In genomic region chr1:182186757-182187146, GRCh38 we compare ENCODE assay signal across 22 cellular contexts.
A peak's percentile ranks its signal among the peaks of the same experiment; 100 is the strongest.
DNase-seq lines count a peak whose midpoint lies in the region; ATAC-seq and TF ChIP-seq lines count a peak whose summit lies in the region.
"Had no signal": no experiment of that assay in that cellular context is flagged by ENCODE, and none has a peak within 500 bp of the region (broad histone marks: within the 10 kb centered on the region; RNA-seq: fewer than 3 reads in every experiment).

No MANE protein-coding gene starts in this region.

- no peaks in the 10 kb centered on the region for H3K4me1 Mint-ChIP-seq in stimulated activated naive CD8-positive, alpha-beta T cell treated with anti-CD3 and anti-CD28 coated beads, Interleukin-15, amount 100 ng/mL, for 72 hours
- peaks cover 27% of the 10 kb centered on the region for H3K4me1 Mint-ChIP-seq in neural crest cell
- H3K4me1 Mint-ChIP-seq: activated naive CD8-positive, alpha-beta T cell treated with anti-CD3 and anti-CD28 coated beads for 36 hours; stimulated activated memory B cell treated with anti-CD40 and anti-IgM and Interleukin-4, amounts not matched to agents 10 μg/mL and 1 μg/mL and 100 μg/mL, for 72 hours; T-cell had no signal

- no peak for TF ChIP-seq CTCF in neural crest cell (conservative IDR thresholded peaks at IDR 0.05)

- H3K4me3 Mint-ChIP-seq in stimulated activated naive CD8-positive, alpha-beta T cell treated with anti-CD3 and anti-CD28 coated beads, Interleukin-15, amount 100 ng/mL, for 72 hours: no peak overlapping the region
- no peak overlapping the region for H3K4me3 Mint-ChIP-seq in neural crest cell
- H3K4me3 Mint-ChIP-seq: activated CD8-positive, alpha-beta T cell treated with anti-CD3 and anti-CD28 coated beads for 36 hours; activated naive CD8-positive, alpha-beta T cell treated with anti-CD3 and anti-CD28 coated beads for 36 hours; naive thymus-derived CD4-positive, alpha-beta T cell; stimulated activated memory B cell treated with anti-CD40 and anti-IgM and Interleukin-4, amounts not matched to agents 10 μg/mL and 1 μg/mL and 100 μg/mL, for 72 hours; T-cell had no signal

- no peaks in the 10 kb centered on the region for H3K27me3 Mint-ChIP-seq in stimulated activated naive CD8-positive, alpha-beta T cell treated with anti-CD3 and anti-CD28 coated beads, Interleukin-15, amount 100 ng/mL, for 72 hours
- no peaks in the 10 kb centered on the region for H3K27me3 Mint-ChIP-seq in neural crest cell (ENCODE audit: low read depth)
- H3K27me3 Mint-ChIP-seq: activated naive CD8-positive, alpha-beta T cell treated with anti-CD3 and anti-CD28 coated beads for 36 hours had no signal

- ATAC-seq in stimulated activated naive CD8-positive, alpha-beta T cell treated with anti-CD3 and anti-CD28 coated beads, Interleukin-15, Interleukin-2, amounts not matched to agents 100 U/mL and 50 U/mL, for 24 hours: peak; percentile 28
- ATAC-seq in stimulated activated naive CD8-positive, alpha-beta T cell treated with anti-CD3 and anti-CD28 coated beads, Interleukin-15, amount 100 ng/mL, for 72 hours: no peak
- no peak for ATAC-seq in GM18909 (IDR thresholded peaks at IDR 0.05; ENCODE audit: poor library complexity, unreplicated experiment)
- no peak for ATAC-seq in HG02981 (IDR thresholded peaks at IDR 0.05; ENCODE audit: unreplicated experiment)
- ATAC-seq: activated CD4-positive, CD25-positive, alpha-beta regulatory T cell treated with anti-CD3 and anti-CD28 coated beads, Interleukin-2, amount 50 U/mL, for 24 hours; activated CD8-positive, alpha-beta T cell treated with anti-CD3 and anti-CD28 coated beads for 36 hours; left lobe of liver; naive thymus-derived CD4-positive, alpha-beta T cell; right cardiac atrium; stimulated activated memory B cell treated with anti-CD40 and anti-IgM and Interleukin-4, amounts not matched to agents 10 μg/mL and 1 μg/mL and 100 μg/mL, for 72 hours; T-cell had no signal

- peaks cover 0 to 6% of the 10 kb centered on the region in 2 donors for H3K9me3 Mint-ChIP-seq in stimulated activated naive CD8-positive, alpha-beta T cell treated with anti-CD3 and anti-CD28 coated beads, Interleukin-15, amount 100 ng/mL, for 72 hours
- peaks cover 5% of the 10 kb centered on the region for H3K9me3 Mint-ChIP-seq in neural crest cell
- H3K9me3 Mint-ChIP-seq: activated CD8-positive, alpha-beta T cell treated with anti-CD3 and anti-CD28 coated beads for 36 hours; activated naive CD8-positive, alpha-beta T cell treated with anti-CD3 and anti-CD28 coated beads for 36 hours; stimulated activated memory B cell treated with anti-CD40 and anti-IgM and Interleukin-4, amounts not matched to agents 10 μg/mL and 1 μg/mL and 100 μg/mL, for 72 hours; T-cell had no signal

- H3K36me3 Mint-ChIP-seq in neural crest cell (ENCODE audit: low read depth): no peaks in the 10 kb centered on the region
- H3K36me3 Mint-ChIP-seq: activated naive CD8-positive, alpha-beta T cell treated with anti-CD3 and anti-CD28 coated beads for 36 hours; naive thymus-derived CD4-positive, alpha-beta T cell; stimulated activated memory B cell treated with anti-CD40 and anti-IgM and Interleukin-4, amounts not matched to agents 10 μg/mL and 1 μg/mL and 100 μg/mL, for 72 hours; T-cell had no signal

- no peak for DNase-seq in stimulated activated naive CD8-positive, alpha-beta T cell treated with anti-CD3 and anti-CD28 coated beads, Interleukin-15, Interleukin-2, amounts not matched to agents 100 U/mL and 50 U/mL, for 24 hours
- no peak for DNase-seq in stimulated activated naive CD8-positive, alpha-beta T cell treated with anti-CD3 and anti-CD28 coated beads, Interleukin-15, amount 100 ng/mL, for 72 hours
- DNase-seq in epithelial cell of prostate (ENCODE audit: low read depth, low spot score) (no peak), neural crest cell (ENCODE audit: low read depth, low spot score) (no peak), NOMO-1 treated with dmso at 0.1 percent for 144 hours (lab: John Stamatoyannopoulos, UW; ENCODE audit: unreplicated experiment) (no peak), NCI-H526 treated with DMSO at 0.1 percent for 48 hours (lab: John Stamatoyannopoulos, UW) (no peak)
- DNase-seq: 8988T; activated CD8-positive, alpha-beta T cell treated with anti-CD3 and anti-CD28 coated beads for 36 hours; activated naive CD8-positive, alpha-beta T cell treated with anti-CD3 and anti-CD28 coated beads for 36 hours; naive thymus-derived CD4-positive, alpha-beta T cell; NCI-H187 treated with DMSO at 0.1 percent for 48 hours; NCI-H524 treated with DMSO at 0.1 percent for 48 hours; NK-92 treated with Interleukin-12 subunit alpha and Interleukin-12 subunit beta, amount 100 ng/mL, for 24 hours; right cardiac atrium; stimulated activated CD4-positive, alpha-beta T cell treated with anti-CD3 and anti-CD28 coated beads, Interleukin-4, amount 100 ng/mL, for 4 hours; T-cell; uterus had no signal

- peak overlapping the region; percentile 56 for H3K27ac ChIP-seq in epithelial cell of prostate
- H3K27ac ChIP-seq: uterus had no signal

- no peak overlapping the region for H3K27ac Mint-ChIP-seq in stimulated activated naive CD8-positive, alpha-beta T cell treated with anti-CD3 and anti-CD28 coated beads, Interleukin-15, amount 100 ng/mL, for 72 hours
- peak overlapping the region; percentile 38 for H3K27ac Mint-ChIP-seq in neural crest cell (ENCODE audit: unreplicated experiment)
- H3K27ac Mint-ChIP-seq: activated CD8-positive, alpha-beta T cell treated with anti-CD3 and anti-CD28 coated beads for 36 hours; activated naive CD8-positive, alpha-beta T cell treated with anti-CD3 and anti-CD28 coated beads for 36 hours; naive thymus-derived CD4-positive, alpha-beta T cell; stimulated activated memory B cell treated with anti-CD40 and anti-IgM and Interleukin-4, amounts not matched to agents 10 μg/mL and 1 μg/mL and 100 μg/mL, for 72 hours; T-cell had no signal
